In the genomic region with DNA sequence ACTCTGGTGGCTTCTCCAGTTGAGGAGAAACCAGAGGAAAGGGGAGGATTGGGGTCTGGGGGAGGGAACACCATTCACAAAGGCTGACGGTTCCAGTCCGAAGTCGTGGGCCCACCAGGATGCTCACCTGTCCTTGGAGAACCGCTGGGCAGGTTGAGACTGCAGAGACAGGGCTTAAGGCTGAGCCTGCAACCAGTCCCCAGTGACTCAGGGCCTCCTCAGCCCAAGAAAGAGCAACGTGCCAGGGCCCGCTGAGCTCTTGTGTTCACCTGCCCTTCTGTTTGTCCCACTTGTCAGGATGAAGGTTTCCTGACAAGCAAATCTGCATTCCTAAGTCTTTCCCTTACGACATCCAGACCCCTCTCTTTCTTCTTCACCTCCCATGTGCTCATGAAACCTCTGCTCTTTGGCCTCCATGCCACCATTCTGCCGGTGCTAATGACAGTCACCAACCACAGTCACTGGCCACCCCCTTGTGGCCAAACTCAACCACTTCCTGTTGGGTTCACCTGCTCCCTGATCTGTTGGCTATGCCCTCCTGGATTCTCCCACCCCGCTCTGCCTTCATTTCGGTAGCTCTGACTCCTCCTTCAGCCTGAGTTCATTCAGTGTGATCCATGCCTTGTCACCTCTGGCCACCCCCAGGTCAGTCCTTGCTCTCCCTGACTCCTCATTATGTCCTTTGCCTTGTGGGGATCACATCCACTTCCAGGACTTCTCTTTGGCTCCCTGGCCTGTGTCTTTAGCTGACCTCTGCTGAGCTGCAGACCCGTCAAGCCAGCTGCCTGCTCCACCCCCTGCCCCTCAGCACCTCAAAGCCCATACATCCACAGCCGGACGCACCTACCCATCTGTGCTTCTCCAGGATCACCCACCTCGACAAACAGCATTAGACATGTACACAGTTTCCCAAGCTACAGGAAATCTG, we compare ENCODE assay signal across 1 cellular context.
TF ChIP-seq lines count a peak whose summit lies in the region.

No MANE protein-coding gene starts in this region.

TF ChIP-seq in WTC11, 78 proteins besides CTCF, POLR2A, EP300 and RAD21 (continued from another document):
- TF ChIP-seq ZNF281 (CRISPR knock-in tag; IDR thresholded peaks at IDR 0.05) (no peak), ZNF232 (CRISPR knock-in tag; IDR thresholded peaks at IDR 0.05) (no peak)
TF ChIP-seq in WTC11: peak in this region for 0.
